31 cellular contexts compared by ENCODE assay signal in genomic region chr22:35486116-35486631, GRCh38. TPM values are rescaled to one million over a fixed set of nuclear protein-coding genes. Genes with fewer than 3 reads are reported as not detected.
"Had no signal": no experiment of that assay in that cellular context is flagged by ENCODE, and none has a peak within 500 bp of the region (broad histone marks: within the 10 kb centered on the region; RNA-seq: fewer than 3 reads in every experiment).

No MANE protein-coding gene starts in this region.

- H3K9me3 Mint-ChIP-seq: activated B cell treated with CpG ODN at 0.5 μM for 24 hours; activated CD8-positive, alpha-beta T cell treated with anti-CD3 and anti-CD28 coated beads for 36 hours; activated T-cell treated with anti-CD3 and anti-CD28 coated beads, Interleukin-2, amount 50 U/mL, for 4 hours; activated T-helper 17 cell treated with anti-CD3 and anti-CD28 coated beads, Interleukin-2, amount 50 U/mL, for 72 hours; T-helper 2 cell treated with Interferon-gamma antibody and Interleukin-4, amounts not matched to agents 5 μg/mL and 100 μg/mL, for 36 hours had no signal

- H3K27me3 ChIP-seq: colonic mucosa, gastroesophageal sphincter had no signal

- H3K27ac Mint-ChIP-seq: activated B cell treated with CpG ODN at 0.5 μM for 24 hours; activated CD8-positive, alpha-beta T cell treated with anti-CD3 and anti-CD28 coated beads for 36 hours; activated naive CD8-positive, alpha-beta T cell; activated T-helper 17 cell treated with anti-CD3 and anti-CD28 coated beads, Interleukin-2, amount 50 U/mL, for 72 hours; T-helper 17 cell; T-helper 2 cell treated with Interferon-gamma antibody and Interleukin-4, amounts not matched to agents 5 μg/mL and 100 μg/mL, for 36 hours had no signal

- H3K4me3 Mint-ChIP-seq: activated B cell treated with CpG ODN at 0.5 μM for 24 hours; activated CD8-positive, alpha-beta T cell treated with anti-CD3 and anti-CD28 coated beads for 36 hours; activated naive CD8-positive, alpha-beta T cell; activated T-cell treated with anti-CD3 and anti-CD28 coated beads, Interleukin-2, amount 50 U/mL, for 4 hours; activated T-helper 17 cell treated with anti-CD3 and anti-CD28 coated beads, Interleukin-2, amount 50 U/mL, for 72 hours; T-helper 17 cell; T-helper 2 cell treated with Interferon-gamma antibody and Interleukin-4, amounts not matched to agents 5 μg/mL and 100 μg/mL, for 36 hours had no signal

- H3K36me3 Mint-ChIP-seq: activated naive CD8-positive, alpha-beta T cell had no signal

- DNase-seq: activated B cell treated with CpG ODN at 0.5 μM for 24 hours; activated CD4-positive, alpha-beta T cell treated with anti-CD3 and anti-CD28 coated beads for 48 hours; activated CD4-positive, alpha-beta T cell treated with anti-CD3 and anti-CD28 coated beads, Interleukin-2, amount 50 U/mL, for 1 hour; activated CD4-positive, alpha-beta T cell treated with anti-CD3 and anti-CD28 coated beads, Interleukin-2, amount 50 U/mL, for 48 hours; activated CD8-positive, alpha-beta memory T cell treated with anti-CD3 and anti-CD28 coated beads for 24 hours; activated CD8-positive, alpha-beta T cell treated with anti-CD3 and anti-CD28 coated beads for 36 hours; activated effector memory CD4-positive, alpha-beta T cell treated with Interleukin-2 at 50 U/mL for 16 hours; activated gamma-delta T cell treated with Interleukin-2 at 50 U/mL for 16 hours; activated naive CD4-positive, alpha-beta T cell treated with anti-CD3 and anti-CD28 coated beads, Interleukin-2, amount 50 U/mL, for 16 hours; activated naive CD4-positive, alpha-beta T cell treated with Interleukin-2 at 50 U/mL for 16 hours; activated T-cell treated with anti-CD3 and anti-CD28 coated beads, Interleukin-2, amount 50 U/mL, for 4 hours; amniotic stem cell; anterior cingulate cortex; brain microvascular endothelial cell; colonic mucosa; effector CD8-positive, alpha-beta T cell; esophagus squamous epithelium; foreskin melanocyte; T-helper 1 cell; T-helper 17 cell; T1000; WERI-Rb-1 had no signal

- H3K27ac ChIP-seq: brain microvascular endothelial cell, colonic mucosa, epithelial cell of prostate, esophagus squamous epithelium, gastroesophageal sphincter, WERI-Rb-1 had no signal

- H3K9me3 ChIP-seq: colonic mucosa, esophagus squamous epithelium, gastroesophageal sphincter had no signal

- H3K4me1 Mint-ChIP-seq: activated T-helper 17 cell treated with anti-CD3 and anti-CD28 coated beads, Interleukin-2, amount 50 U/mL, for 72 hours had no signal

- ATAC-seq: activated CD4-positive, CD25-positive, alpha-beta regulatory T cell treated with anti-CD3 and anti-CD28 coated beads, Interleukin-2, amount 50 U/mL, for 24 hours; activated CD8-positive, alpha-beta T cell treated with anti-CD3 and anti-CD28 coated beads for 36 hours; activated T-cell treated with anti-CD3 and anti-CD28 coated beads, Interleukin-2, amount 50 U/mL, for 4 hours; activated T-helper 17 cell treated with anti-CD3 and anti-CD28 coated beads, Interleukin-2, amount 50 U/mL, for 72 hours; gastroesophageal sphincter; T-helper 17 cell had no signal

- H3K4me1 ChIP-seq: colonic mucosa had no signal

- H3K36me3 ChIP-seq: brain microvascular endothelial cell, colonic mucosa, esophagus squamous epithelium, gastroesophageal sphincter, WERI-Rb-1 had no signal

- H3K4me3 ChIP-seq: colonic mucosa, esophagus squamous epithelium, gastroesophageal sphincter had no signal

RNA-seq across cellular contexts. Expression of gene RASD2, which starts 54.5 kb away (rescaled TPM):
- total RNA-seq: activated B cell treated with CpG ODN at 0.5 μM for 24 hours; activated CD8-positive, alpha-beta T cell treated with anti-CD3 and anti-CD28 coated beads for 36 hours; dermis microvascular lymphatic vessel endothelial cell; endothelial cell of umbilical vein; fibroblast of villous mesenchyme had no signal
- polyA plus RNA-seq: endothelial cell of umbilical vein had no signal
